ENCODE assay signal across 16 cellular contexts in the genomic region with DNA sequence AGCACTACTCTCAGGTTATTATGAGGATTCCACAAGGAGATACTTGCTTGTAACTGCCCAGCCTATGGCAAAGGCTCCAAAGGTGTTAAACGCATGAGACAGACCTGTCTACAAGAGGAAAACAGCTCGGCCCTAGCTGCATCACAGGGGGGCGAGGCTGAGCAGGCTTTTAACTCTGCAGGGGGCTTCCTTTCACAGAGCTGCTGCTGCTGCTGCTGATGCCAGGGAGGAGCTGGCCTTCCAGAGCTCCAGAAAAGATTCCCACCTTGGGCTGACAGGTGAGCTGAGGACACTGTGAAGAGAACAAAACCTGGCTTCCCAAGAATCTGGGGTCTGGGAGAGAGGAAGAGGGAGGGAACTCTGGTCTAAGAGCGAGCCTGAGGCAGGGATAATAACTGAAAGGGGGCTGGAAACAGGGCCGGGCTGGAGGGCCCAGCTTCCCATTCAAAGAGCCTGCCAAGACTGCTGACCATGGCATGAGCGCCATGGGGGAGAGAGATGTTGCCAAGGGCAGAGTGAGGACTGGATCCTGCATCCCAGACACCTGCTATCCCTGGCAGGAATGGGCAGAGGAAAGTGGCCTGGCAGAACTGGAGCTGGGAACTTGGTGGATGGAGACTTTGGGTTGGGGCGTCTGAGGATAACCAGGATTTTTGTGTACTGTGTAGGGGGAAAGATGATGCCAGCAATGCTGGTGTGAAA.
"Had no signal": no experiment of that assay in that cellular context is flagged by ENCODE, and none has a peak within 500 bp of the region (broad histone marks: within the 10 kb centered on the region; RNA-seq: fewer than 3 reads in every experiment).

No MANE protein-coding gene starts in this region.

- H3K36me3 Mint-ChIP-seq: activated naive CD4-positive, alpha-beta T cell treated with anti-CD3 and anti-CD28 coated beads, Interleukin-2, amount 50 U/mL, for 24 hours had no signal

- H3K27ac ChIP-seq: left lung, thyroid gland, uterus had no signal

- H3K4me1 ChIP-seq: left lung, uterus had no signal

- H3K4me1 Mint-ChIP-seq: activated naive CD4-positive, alpha-beta T cell treated with anti-CD3 and anti-CD28 coated beads, Interleukin-2, amount 50 U/mL, for 24 hours had no signal

- H3K9me3 ChIP-seq: left lung, thyroid gland, uterus had no signal

- DNase-seq: activated CD4-positive, alpha-beta T cell treated with anti-CD3 and anti-CD28 coated beads for 1 hour; activated CD4-positive, alpha-beta T cell treated with anti-CD3 and anti-CD28 coated beads, Interleukin-2, amount 50 U/mL, for 4 hours; activated effector memory CD4-positive, alpha-beta T cell treated with anti-CD3 and anti-CD28 coated beads, Interleukin-2, amount 50 U/mL, for 16 hours; activated T-cell treated with anti-CD3 and anti-CD28 coated beads, Interleukin-2, amount 50 U/mL, for 72 hours; foreskin melanocyte; hypothalamus; left lung; nephron progenitor cell; occipital lobe; posterior cingulate gyrus; stimulated activated CD8-positive, alpha-beta memory T cell treated with anti-CD3 and anti-CD28 coated beads, Interleukin-4, amount 100 ng/mL, for 48 hours; stimulated activated naive CD4-positive, alpha-beta T cell treated with Interleukin-2 at 50 U/mL for 16 hours; thyroid gland; uterus had no signal

- H3K4me3 ChIP-seq: left lung, thyroid gland, uterus had no signal

- H3K27ac Mint-ChIP-seq: activated naive CD4-positive, alpha-beta T cell treated with anti-CD3 and anti-CD28 coated beads, Interleukin-2, amount 50 U/mL, for 24 hours; activated T-cell treated with anti-CD3 and anti-CD28 coated beads, Interleukin-2, amount 50 U/mL, for 72 hours; nephron progenitor cell; T-helper 1 cell treated with Interleukin-12 subunit alpha and Interleukin-12 subunit beta and Interleukin-4 antibody, amounts not matched to agents 30 μg/mL and 1 μg/mL, for 36 hours had no signal

- H3K27me3 Mint-ChIP-seq: activated naive CD4-positive, alpha-beta T cell treated with anti-CD3 and anti-CD28 coated beads, Interleukin-2, amount 50 U/mL, for 24 hours had no signal

- H3K27me3 ChIP-seq: left lung, thyroid gland, uterus had no signal

- H3K9me3 Mint-ChIP-seq: activated naive CD4-positive, alpha-beta T cell treated with anti-CD3 and anti-CD28 coated beads, Interleukin-2, amount 50 U/mL, for 24 hours; activated T-cell treated with anti-CD3 and anti-CD28 coated beads, Interleukin-2, amount 50 U/mL, for 72 hours; nephron progenitor cell; T-helper 1 cell treated with Interleukin-12 subunit alpha and Interleukin-12 subunit beta and Interleukin-4 antibody, amounts not matched to agents 30 μg/mL and 1 μg/mL, for 36 hours had no signal

- H3K4me3 Mint-ChIP-seq: activated naive CD4-positive, alpha-beta T cell treated with anti-CD3 and anti-CD28 coated beads, Interleukin-2, amount 50 U/mL, for 24 hours; activated T-cell treated with anti-CD3 and anti-CD28 coated beads, Interleukin-2, amount 50 U/mL, for 72 hours; nephron progenitor cell; T-helper 1 cell treated with Interleukin-12 subunit alpha and Interleukin-12 subunit beta and Interleukin-4 antibody, amounts not matched to agents 30 μg/mL and 1 μg/mL, for 36 hours had no signal

- H3K36me3 ChIP-seq: left lung, thyroid gland, uterus had no signal

- ATAC-seq: activated T-cell treated with anti-CD3 and anti-CD28 coated beads, Interleukin-2, amount 50 U/mL, for 72 hours; left lung had no signal
